10 cellular contexts compared by ENCODE assay signal in genomic region chr3:187808466-187809291, GRCh38.
A peak's percentile ranks its signal among the peaks of the same experiment; 100 is the strongest.
DNase-seq lines count a peak whose midpoint lies in the region; TF ChIP-seq lines count a peak whose summit lies in the region.
"Had no signal": no experiment of that assay in that cellular context is flagged by ENCODE, and none has a peak within 500 bp of the region (broad histone marks: within the 10 kb centered on the region; RNA-seq: fewer than 3 reads in every experiment).

No MANE protein-coding gene starts in this region.

- POLR2A ChIA-PET in OCI-LY7 (lab: Charles Lee) = interaction anchor here (0.7 to 1.5 kb wide), 6 partner anchors 8 to 136 kb away, joined by 3 read pairs; no protein-coding TSS in a partner anchor

- peaks cover 5% of the 10 kb centered on the region for H3K4me1 Mint-ChIP-seq in glutamatergic neuron (ENCODE audit: low read depth, unreplicated experiment)

- H3K36me3 Mint-ChIP-seq in glutamatergic neuron (ENCODE audit: unreplicated experiment) = no peaks in the 10 kb centered on the region
- H3K36me3 Mint-ChIP-seq: activated CD4-positive, alpha-beta memory T cell treated with anti-CD3 and anti-CD28 coated beads for 36 hours; naive thymus-derived CD8-positive, alpha-beta T cell had no signal

- peaks cover 2% of the 10 kb centered on the region for H3K9me3 Mint-ChIP-seq in glutamatergic neuron (ENCODE audit: unreplicated experiment)
- H3K9me3 Mint-ChIP-seq: naive thymus-derived CD8-positive, alpha-beta T cell had no signal

- H3K27ac ChIP-seq in OCI-LY7 (ENCODE audit: low read depth, low read length, poor library complexity, severe bottlenecking) (peak overlapping the region; percentile 36), skin epidermis (peak overlapping the region in 19 of 21 experiments; percentile 35 to 81 (median 54)), osteoblast (ENCODE audit: low read depth, low read length) (no peak overlapping the region)

- no peaks in the 10 kb centered on the region for H3K36me3 ChIP-seq in OCI-LY7 (ENCODE audit: insufficient read depth, low read length)
- H3K36me3 ChIP-seq in osteoblast (ENCODE audit: insufficient read depth, low read length) = no peaks in the 10 kb centered on the region
- no peaks in the 10 kb centered on the region for H3K36me3 ChIP-seq in HAP-1 (replicated peaks)

- no peaks in the 10 kb centered on the region for H4K20me1 ChIP-seq in OCI-LY7 (ENCODE audit: insufficient read depth, low read length)
- no peaks in the 10 kb centered on the region for H4K20me1 ChIP-seq in osteoblast (ENCODE audit: insufficient read depth, low read length)

- H3K4me1 ChIP-seq in OCI-LY7 (ENCODE audit: insufficient read depth, low read length, poor library complexity, severe bottlenecking) = peaks cover 50% of the 10 kb centered on the region
- peaks cover 2% of the 10 kb centered on the region for H3K4me1 ChIP-seq in osteoblast (ENCODE audit: insufficient read depth, low read length)
- no peaks in the 10 kb centered on the region for H3K4me1 ChIP-seq in HAP-1

- H3K79me2 ChIP-seq in OCI-LY7 (ENCODE audit: insufficient read depth, low read depth, low read length) = no peaks in the 10 kb centered on the region
- no peaks in the 10 kb centered on the region for H3K79me2 ChIP-seq in osteoblast (ENCODE audit: insufficient read depth, low read length)

- H3K4me2 ChIP-seq in OCI-LY7 (ENCODE audit: low read length) (peak overlapping the region; percentile 83), osteoblast (ENCODE audit: insufficient read depth, low read length) (no peak overlapping the region)

- H3K27ac Mint-ChIP-seq in glutamatergic neuron (ENCODE audit: unreplicated experiment) = no peak overlapping the region
- H3K27ac Mint-ChIP-seq: activated CD4-positive, alpha-beta memory T cell treated with anti-CD3 and anti-CD28 coated beads for 36 hours had no signal

- peak; percentile 33 for DNase-seq in KBM-7
- DNase-seq in OCI-LY7 (ENCODE audit: low spot score) = peak; percentile 74
- DNase-seq in glutamatergic neuron = peak; percentile 25
- DNase-seq in NCI-H2227 (lab: John Stamatoyannopoulos, UW; ENCODE audit: unreplicated experiment) = no peak
- no peak for DNase-seq in activated CD8-positive, alpha-beta memory T cell treated with anti-CD3 and anti-CD28 coated beads, Interleukin-2, amount 50 U/mL, for 48 hours
- DNase-seq in osteoblast (ENCODE audit: insufficient read length, low spot score, missing footprints) = no peak
- no peak for DNase-seq in HAP-1 (ENCODE audit: low spot score in 2 of 2)
- DNase-seq: activated CD4-positive, alpha-beta memory T cell treated with anti-CD3 and anti-CD28 coated beads for 36 hours; naive thymus-derived CD8-positive, alpha-beta T cell had no signal

- H3K9me3 ChIP-seq in OCI-LY7 (ENCODE audit: low read length) (no peaks in the 10 kb centered on the region), osteoblast (ENCODE audit: low read depth, low read length) (no peaks in the 10 kb centered on the region), HAP-1 (no peaks in the 10 kb centered on the region)

- H2AFZ ChIP-seq in OCI-LY7 (ENCODE audit: low read length) (peak overlapping the region; percentile 98), osteoblast (ENCODE audit: low read length) (no peak overlapping the region)

- H3K27me3 Mint-ChIP-seq in glutamatergic neuron (ENCODE audit: unreplicated experiment) = peaks cover 2% of the 10 kb centered on the region
- H3K27me3 Mint-ChIP-seq: naive thymus-derived CD8-positive, alpha-beta T cell had no signal

- TF ChIP-seq CTCF in OCI-LY7 (conservative IDR thresholded peaks at IDR 0.05; ENCODE audit: low read length) = peak; percentile 31; the same call in 1 of the 2 replicates
- no peak for TF ChIP-seq CTCF in glutamatergic neuron (IDR thresholded peaks at IDR 0.05; ENCODE audit: partially characterized antibody, unreplicated experiment)
- TF ChIP-seq CTCF in osteoblast (IDR thresholded peaks at IDR 0.05; ENCODE audit: extremely low read depth, low read depth, low read length) = no peak

- BruUV-seq in OCI-LY7 (replicated peaks; lab: Mats Ljungman, UMichigan) = no TSS peak

- in situ Hi-C loops in KBM-7 (cut with MboI; ENCODE audit: low pct_unique_long_range_greater_than_20kb, low sequenced_read_pairs) = no loop called here
- in situ Hi-C loops in HAP-1 (cut with MboI; ENCODE audit: low sequenced_read_pairs) = no loop called here

- H3K4me3 ChIP-seq in OCI-LY7 (ENCODE audit: low read depth, low read length, poor library complexity, severe bottlenecking) (peak overlapping the region; percentile 39), skin epidermis (no peak overlapping the region), osteoblast (ENCODE audit: insufficient read depth, low read length) (no peak overlapping the region), HAP-1 (no peak overlapping the region)

- H3K27me3 ChIP-seq in osteoblast (ENCODE audit: insufficient read depth, low read length) (peaks cover 4% of the 10 kb centered on the region), HAP-1 (ENCODE audit: low read depth) (no peaks in the 10 kb centered on the region)

- CTCF ChIA-PET in OCI-LY7 (lab: Charles Lee; ENCODE audit: unreplicated experiment) = no interaction called here

- intact Hi-C loops in OCI-LY7 (cut with micrococcal nuclease; ENCODE audit: unreplicated experiment) = no loop called here

- H3K9me2 ChIP-seq in OCI-LY7 (ENCODE audit: insufficient read depth, low read length) = no peaks in the 10 kb centered on the region

- no peak overlapping the region for H3K4me3 Mint-ChIP-seq in glutamatergic neuron (ENCODE audit: unreplicated experiment)
- H3K4me3 Mint-ChIP-seq: activated CD4-positive, alpha-beta memory T cell treated with anti-CD3 and anti-CD28 coated beads for 36 hours; naive thymus-derived CD8-positive, alpha-beta T cell had no signal

Comparison
In these comparisons a context has a peak if more than half of its experiments do, and no peak if none do; other contexts are left out.
1. DNase-seq: peak in KBM-7 (single experiment), OCI-LY7 (single experiment) and glutamatergic neuron (single experiment); none in NCI-H2227 (single experiment), activated CD8-positive, alpha-beta memory T cell treated with anti-CD3 and anti-CD28 coated beads, Interleukin-2, amount 50 U/mL, for 48 hours (single experiment), osteoblast (single experiment) and HAP-1 (0 of 2).